In genomic region chr3:168096210-168096795, GRCh38 we compare ENCODE assay signal across 1 cellular context.
TF ChIP-seq lines count a peak whose summit lies in the region.

No MANE protein-coding gene starts in this region.

TF ChIP-seq in HepG2, 621 proteins besides CTCF, POLR2A, EP300 and RAD21 (continued from another document and continues in another):
- no peak for TF ChIP-seq BCLAF1 (IDR thresholded peaks at IDR 0.05)
- no peak for TF ChIP-seq ZNF572 (CRISPR knock-in tag; IDR thresholded peaks at IDR 0.05)
- peak; percentile 5; the same call in 1 of the 2 replicates for TF ChIP-seq ZFY (CRISPR knock-in tag; IDR thresholded peaks at IDR 0.05)
- 0 out of 2 replicates have a peak, but pooled peaks have one; percentile 4 for TF ChIP-seq UBTF (CRISPR knock-in tag; IDR thresholded peaks at IDR 0.05)
- no peak; the same call in 1 of the 2 replicates for TF ChIP-seq ZNF136 (CRISPR knock-in tag; IDR thresholded peaks at IDR 0.05; ENCODE audit: low read depth)
- TF ChIP-seq RNF219 (CRISPR knock-in tag; IDR thresholded peaks at IDR 0.05) = 0 out of 2 replicates have a peak, but pooled peaks have one; percentile 45
- TF ChIP-seq ZNF274 (CRISPR knock-in tag; IDR thresholded peaks at IDR 0.05) = no peak
- no peak for TF ChIP-seq CREB3 (CRISPR knock-in tag; IDR thresholded peaks at IDR 0.05)
- no peak for TF ChIP-seq ZNF225 (CRISPR knock-in tag; IDR thresholded peaks at IDR 0.05)
- TF ChIP-seq FOSL2 (CRISPR knock-in tag; IDR thresholded peaks at IDR 0.05) = no peak; the same call in 1 of the 2 replicates
- 0 out of 2 replicates have a peak, but pooled peaks have one; percentile 68 for TF ChIP-seq CAMTA2 (CRISPR knock-in tag; IDR thresholded peaks at IDR 0.05; ENCODE audit: borderline replicate concordance)
- no peak; the same call in 1 of the 2 replicates for TF ChIP-seq ZNF709 (CRISPR knock-in tag; IDR thresholded peaks at IDR 0.05)
- TF ChIP-seq, protein P1, sequence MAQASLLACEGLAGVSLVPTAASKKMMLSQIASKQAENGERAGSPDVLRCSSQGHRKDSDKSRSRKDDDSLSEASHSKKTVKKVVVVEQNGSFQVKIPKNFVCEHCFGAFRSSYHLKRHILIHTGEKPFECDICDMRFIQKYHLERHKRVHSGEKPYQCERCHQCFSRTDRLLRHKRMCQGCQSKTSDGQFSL (CRISPR knock-in tag; IDR thresholded peaks at IDR 0.05) = no peak; the same call in 1 of the 2 replicates
- TF ChIP-seq SALL1 (CRISPR knock-in tag; IDR thresholded peaks at IDR 0.05) = peak; percentile 72; the same call in 1 of the 2 replicates
- TF ChIP-seq, protein P2, sequence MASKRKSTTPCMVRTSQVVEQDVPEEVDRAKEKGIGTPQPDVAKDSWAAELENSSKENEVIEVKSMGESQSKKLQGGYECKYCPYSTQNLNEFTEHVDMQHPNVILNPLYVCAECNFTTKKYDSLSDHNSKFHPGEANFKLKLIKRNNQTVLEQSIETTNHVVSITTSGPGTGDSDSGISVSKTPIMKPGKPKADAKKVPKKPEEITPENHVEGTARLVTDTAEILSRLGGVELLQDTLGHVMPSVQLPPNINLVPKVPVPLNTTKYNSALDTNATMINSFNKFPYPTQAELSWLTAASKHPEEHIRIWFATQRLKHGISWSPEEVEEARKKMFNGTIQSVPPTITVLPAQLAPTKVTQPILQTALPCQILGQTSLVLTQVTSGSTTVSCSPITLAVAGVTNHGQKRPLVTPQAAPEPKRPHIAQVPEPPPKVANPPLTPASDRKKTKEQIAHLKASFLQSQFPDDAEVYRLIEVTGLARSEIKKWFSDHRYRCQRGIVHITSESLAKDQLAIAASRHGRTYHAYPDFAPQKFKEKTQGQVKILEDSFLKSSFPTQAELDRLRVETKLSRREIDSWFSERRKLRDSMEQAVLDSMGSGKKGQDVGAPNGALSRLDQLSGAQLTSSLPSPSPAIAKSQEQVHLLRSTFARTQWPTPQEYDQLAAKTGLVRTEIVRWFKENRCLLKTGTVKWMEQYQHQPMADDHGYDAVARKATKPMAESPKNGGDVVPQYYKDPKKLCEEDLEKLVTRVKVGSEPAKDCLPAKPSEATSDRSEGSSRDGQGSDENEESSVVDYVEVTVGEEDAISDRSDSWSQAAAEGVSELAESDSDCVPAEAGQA (IDR thresholded peaks at IDR 0.05; ENCODE audit: low read depth) = no peak
- TF ChIP-seq, protein P2 (CRISPR knock-in tag; IDR thresholded peaks at IDR 0.05; ENCODE audit: borderline replicate concordance) = no peak; the same call in 1 of the 2 replicates
- TF ChIP-seq MAFF (IDR thresholded peaks at IDR 0.05; ENCODE audit: low read depth, low read length) = no peak
- TF ChIP-seq ZSCAN30 (CRISPR knock-in tag; IDR thresholded peaks at IDR 0.05) = no peak
- TF ChIP-seq BHLHE40 (IDR thresholded peaks at IDR 0.05; ENCODE audit: low read length) = no peak; the same call in 1 of the 2 replicates
- no peak for TF ChIP-seq ZNF652 (CRISPR knock-in tag; IDR thresholded peaks at IDR 0.05; ENCODE audit: borderline replicate concordance, low read depth)
- TF ChIP-seq REPIN1 (CRISPR knock-in tag; IDR thresholded peaks at IDR 0.05; ENCODE audit: borderline replicate concordance, low read depth) = no peak
- peak; percentile 56; the same call in 1 of the 2 replicates for TF ChIP-seq ZNF772 (CRISPR knock-in tag; IDR thresholded peaks at IDR 0.05)
- 0 out of 2 replicates have a peak, but pooled peaks have one; percentile 58 for TF ChIP-seq IRF9 (CRISPR knock-in tag; IDR thresholded peaks at IDR 0.05; ENCODE audit: borderline replicate concordance)
- no peak for TF ChIP-seq BRD4 (CRISPR knock-in tag; IDR thresholded peaks at IDR 0.05)
- TF ChIP-seq TBX3 (IDR thresholded peaks at IDR 0.05; ENCODE audit: borderline replicate concordance) = no peak
- TF ChIP-seq ZIK1 (CRISPR knock-in tag; IDR thresholded peaks at IDR 0.05; ENCODE audit: borderline replicate concordance, low read depth) = no peak
- TF ChIP-seq MIXL1 (CRISPR knock-in tag; IDR thresholded peaks at IDR 0.05) = no peak
- TF ChIP-seq HHEX (CRISPR knock-in tag; IDR thresholded peaks at IDR 0.05) = no peak
- TF ChIP-seq, protein P3, sequence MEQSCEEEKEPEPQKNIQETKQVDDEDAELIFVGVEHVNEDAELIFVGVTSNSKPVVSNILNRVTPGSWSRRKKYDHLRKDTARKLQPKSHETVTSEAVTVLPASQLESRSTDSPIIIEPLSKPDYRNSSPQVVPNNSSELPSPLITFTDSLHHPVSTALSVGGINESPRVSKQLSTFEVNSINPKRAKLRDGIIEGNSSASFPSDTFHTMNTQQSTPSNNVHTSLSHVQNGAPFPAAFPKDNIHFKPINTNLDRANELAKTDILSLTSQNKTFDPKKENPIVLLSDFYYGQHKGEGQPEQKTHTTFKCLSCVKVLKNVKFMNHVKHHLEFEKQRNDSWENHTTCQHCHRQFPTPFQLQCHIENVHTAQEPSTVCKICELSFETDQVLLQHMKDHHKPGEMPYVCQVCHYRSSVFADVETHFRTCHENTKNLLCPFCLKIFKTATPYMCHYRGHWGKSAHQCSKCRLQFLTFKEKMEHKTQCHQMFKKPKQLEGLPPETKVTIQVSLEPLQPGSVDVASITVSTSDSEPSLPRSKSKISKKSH (CRISPR knock-in tag; IDR thresholded peaks at IDR 0.05; ENCODE audit: borderline replicate concordance) = no peak; the same call in 1 of the 2 replicates
- no peak for TF ChIP-seq SMARCC2 (IDR thresholded peaks at IDR 0.05)
- TF ChIP-seq SKI (IDR thresholded peaks at IDR 0.05; ENCODE audit: partially characterized antibody) = no peak
- TF ChIP-seq SMC3 (IDR thresholded peaks at IDR 0.05; ENCODE audit: low read length) = no peak
- TF ChIP-seq ZFP36L1 (CRISPR knock-in tag; IDR thresholded peaks at IDR 0.05) = no peak
- peak; percentile 56; the same call in 1 of the 2 replicates for TF ChIP-seq MAFG (CRISPR knock-in tag; IDR thresholded peaks at IDR 0.05)
- TF ChIP-seq NR2F2 (IDR thresholded peaks at IDR 0.05; ENCODE audit: borderline replicate concordance, low read depth) = no peak; the same call in 1 of the 2 replicates
- no peak for TF ChIP-seq PRDM15 (CRISPR knock-in tag; IDR thresholded peaks at IDR 0.05)
- TF ChIP-seq YEATS4 (CRISPR knock-in tag; IDR thresholded peaks at IDR 0.05; ENCODE audit: borderline replicate concordance) = no peak; the same call in none of the 2 replicates
- no peak for TF ChIP-seq XRCC5 (optimal IDR thresholded peaks at IDR 0.05; ENCODE audit: low read length)
- no peak for TF ChIP-seq ZNF703 (CRISPR knock-in tag; IDR thresholded peaks at IDR 0.05; ENCODE audit: borderline replicate concordance)
- TF ChIP-seq MAF1 (CRISPR knock-in tag; IDR thresholded peaks at IDR 0.05; ENCODE audit: borderline replicate concordance) = no peak
- TF ChIP-seq ZNF432 (CRISPR knock-in tag; IDR thresholded peaks at IDR 0.05; ENCODE audit: borderline replicate concordance) = no peak
